In the genomic region with DNA sequence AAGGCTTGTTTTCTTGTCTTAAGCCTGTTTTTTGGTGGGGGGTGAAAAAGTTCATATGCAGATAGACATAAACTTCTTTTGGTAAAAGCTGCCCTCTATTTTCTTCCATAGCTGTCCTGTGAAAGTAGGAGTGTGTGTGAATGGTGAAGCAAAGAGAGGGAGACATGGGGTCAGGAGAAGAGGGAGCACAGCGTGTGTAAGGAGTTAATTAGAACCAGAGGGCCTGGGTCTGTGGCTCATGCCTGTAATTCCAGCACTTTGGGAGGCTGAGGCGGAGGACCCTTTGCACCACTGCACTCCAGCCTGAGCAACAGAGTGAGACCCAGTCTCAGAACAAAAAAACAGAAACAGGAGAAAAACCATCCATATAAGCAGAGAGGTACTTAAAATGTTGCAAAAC, we compare ENCODE assay signal across 8 cellular contexts. TPM values are rescaled to one million over a fixed set of nuclear protein-coding genes. Genes with fewer than 3 reads are reported as not detected.
DNase-seq lines count a peak whose midpoint lies in the region; ATAC-seq and TF ChIP-seq lines count a peak whose summit lies in the region.

No MANE protein-coding gene starts in this region.

- no CpG with 5 or more reads among the region's 2 CpGs for WGBS in neuronal stem cell (ENCODE audit: extremely low coverage in 2 of 2, insufficient read length in 2 of 2, insufficient replicate concordance in 1 of 2), 2 donors

- no peak overlapping the region for H3K4ac ChIP-seq in neuronal stem cell (ENCODE audit: low read length)

- no peak overlapping the region for H4K91ac ChIP-seq in neuronal stem cell (ENCODE audit: low read depth, low read length, poor library complexity)

- no peaks in the 10 kb centered on the region for H3K36me3 ChIP-seq in CD4-positive, alpha-beta memory T cell (ENCODE audit: insufficient read depth, low read length)
- peaks cover 13% of the 10 kb centered on the region for H3K36me3 ChIP-seq in OCI-LY1 (ENCODE audit: insufficient read depth, low read length)
- H3K36me3 ChIP-seq in neuronal stem cell (replicated peaks in 1 of 2; ENCODE audit: control insufficient read depth in 2 of 2, insufficient read depth in 2 of 2, low read length in 2 of 2) = peaks cover 0 to 9% of the 10 kb centered on the region in 2 donors

- H3K14ac ChIP-seq in neuronal stem cell (ENCODE audit: low read length) = no peak overlapping the region

- H3K4me2 ChIP-seq in OCI-LY1 (ENCODE audit: low read length) (peak overlapping the region; percentile 93), neuronal stem cell (ENCODE audit: insufficient read depth, low read length, poor library complexity, severe bottlenecking) (peak overlapping the region; percentile 40)

- no peaks in the 10 kb centered on the region for H4K20me1 ChIP-seq in OCI-LY1 (ENCODE audit: insufficient read depth, low read length)

- peaks cover 0 to 7% (median 0%) of the 10 kb centered on the region in 8 donors for H3K9me3 Mint-ChIP-seq in CD4-positive, alpha-beta memory T cell
- no peaks in the 10 kb centered on the region for H3K9me3 Mint-ChIP-seq in effector memory CD8-positive, alpha-beta T cell

- H2AFZ ChIP-seq in OCI-LY1 (ENCODE audit: low read length) = no peak overlapping the region
- no peak overlapping the region for H2AFZ ChIP-seq in neuronal stem cell (ENCODE audit: low read length)

- peaks cover 10 to 30% (median 21%) of the 10 kb centered on the region in 4 donors for H3K4me1 Mint-ChIP-seq in CD4-positive, alpha-beta memory T cell
- peaks cover 12 to 18% of the 10 kb centered on the region in 2 donors for H3K4me1 Mint-ChIP-seq in effector memory CD8-positive, alpha-beta T cell (ENCODE audit: low read depth in 2 of 2)

- intact Hi-C loops in CD4-positive, alpha-beta memory T cell (cut with micrococcal nuclease) = loop anchor here (10.0 kb wide), 1 partner anchor 929 kb away; the partner anchor contains the start of gene SHOX2

- no peak overlapping the region for H2AK5ac ChIP-seq in neuronal stem cell (ENCODE audit: low read depth, low read length)

- H3K9ac ChIP-seq in OCI-LY1 (ENCODE audit: low read length) = peak overlapping the region; percentile 69
- H3K9ac ChIP-seq in neuronal stem cell (ENCODE audit: low read depth, low read length, poor library complexity) = no peak overlapping the region

- POLR2A ChIA-PET in CD4-positive, alpha-beta memory T cell (lab: Charles Lee; ENCODE audit: partially characterized antibody) = interaction anchor here (0.9 to 7.5 kb wide), 15 partner anchors 14 to 1468 kb away, joined by 3 to 676 read pairs (median 11); partner anchors contain the start of genes C3orf33, CCNL1, GFM1 and SSR3

- H3K18ac ChIP-seq in neuronal stem cell (ENCODE audit: low read length) = no peak overlapping the region

- peak overlapping the region; percentile 94 for H3K27ac ChIP-seq in CD4-positive, alpha-beta memory T cell (ENCODE audit: low read depth, low read length)
- H3K27ac ChIP-seq in OCI-LY1 (ENCODE audit: low read depth, low read length, poor library complexity, severe bottlenecking) (peak overlapping the region; percentile 69), neuronal stem cell (replicated peaks; ENCODE audit: low read length) (peak overlapping the region; percentile 16)

- no peak overlapping the region for H2BK5ac ChIP-seq in neuronal stem cell (ENCODE audit: low read length)

- TF ChIP-seq CTCF in OCI-LY1 (IDR thresholded peaks at IDR 0.05; ENCODE audit: low read length) = no peak

- H3K79me1 ChIP-seq in neuronal stem cell (ENCODE audit: low read depth, low read length) = peaks cover 2% of the 10 kb centered on the region

- H2BK15ac ChIP-seq in neuronal stem cell (ENCODE audit: low read length) = no peak overlapping the region

- peaks cover 25% of the 10 kb centered on the region for H3K79me2 ChIP-seq in OCI-LY1 (ENCODE audit: insufficient read depth, low read length)

- H3F3A ChIP-seq in OCI-LY1 (ENCODE audit: insufficient read depth, low read length) = 0 out of 2 replicates have a peak, but pooled peaks cover 3% of the 10 kb centered on the region

- H3K27me3 ChIP-seq in CD4-positive, alpha-beta memory T cell (ENCODE audit: insufficient read depth, low read length) = no peaks in the 10 kb centered on the region
- no peaks in the 10 kb centered on the region for H3K27me3 ChIP-seq in OCI-LY1 (ENCODE audit: insufficient read depth, low read length)
- no peaks in the 10 kb centered on the region for H3K27me3 ChIP-seq in neuronal stem cell (ENCODE audit: control insufficient read depth in 3 of 3, insufficient read depth in 3 of 3, low read depth in 1 of 3, low read length in 3 of 3)

- H2BK12ac ChIP-seq in neuronal stem cell (ENCODE audit: low read length) = no peak overlapping the region

- DNase-seq in CD4-positive, alpha-beta memory T cell = no peak
- DNase-seq in effector memory CD8-positive, alpha-beta T cell = no peak
- DNase-seq in neuronal stem cell (ENCODE audit: low spot score) (no peak), ureter (ENCODE audit: low spot score) (no peak), OCI-M1 (lab: John Stamatoyannopoulos, UW) (no peak)
- DNase-seq in stimulated activated CD4-positive, alpha-beta T cell treated with anti-CD3 and anti-CD28 coated beads, Interleukin-2, amount 100 ng/mL, for 48 hours = no peak

- peak overlapping the region; percentile 85 to 96 (median 93) for H3K4me3 Mint-ChIP-seq in CD4-positive, alpha-beta memory T cell
- H3K4me3 Mint-ChIP-seq in effector memory CD8-positive, alpha-beta T cell = peak overlapping the region; percentile 88 to 93

- H2BK120ac ChIP-seq in neuronal stem cell (ENCODE audit: low read depth, low read length) = no peak overlapping the region

- H3K27ac Mint-ChIP-seq in CD4-positive, alpha-beta memory T cell = peak overlapping the region; percentile 94 to 99 (median 98)
- peak overlapping the region; percentile 98 for H3K27ac Mint-ChIP-seq in effector memory CD8-positive, alpha-beta T cell

- no peak for ATAC-seq in effector memory CD8-positive, alpha-beta T cell (replicated peaks)
- no peak for ATAC-seq in HG02759 (IDR thresholded peaks at IDR 0.05; ENCODE audit: unreplicated experiment)

- CTCF ChIA-PET in CD4-positive, alpha-beta memory T cell (lab: Charles Lee; ENCODE audit: partially characterized antibody) = interaction anchor here (1.1 to 3.5 kb wide), 9 partner anchors 16 to 621 kb away, joined by 3 to 52 read pairs (median 5); partner anchors contain the start of genes CCNL1 and SSR3

- H3K4me3 ChIP-seq in CD4-positive, alpha-beta memory T cell (ENCODE audit: low read length in 2 of 2) = peak overlapping the region; percentile 82 to 95
- H3K4me3 ChIP-seq in OCI-LY1 (ENCODE audit: low read depth, low read length, poor library complexity, severe bottlenecking) (peak overlapping the region; percentile 66), neuronal stem cell (ENCODE audit: low read length in 2 of 2) (peak overlapping the region; percentile 46 to 59)

- H3K9me2 ChIP-seq in OCI-LY1 (ENCODE audit: low read depth, low read length) = no peaks in the 10 kb centered on the region

- no peaks in the 10 kb centered on the region for H3K9me3 ChIP-seq in CD4-positive, alpha-beta memory T cell (ENCODE audit: control insufficient read depth in 1 of 2, low read length in 2 of 2)
- H3K9me3 ChIP-seq in OCI-LY1 (ENCODE audit: low read length) = peaks cover 6% of the 10 kb centered on the region
- H3K9me3 ChIP-seq in neuronal stem cell (replicated peaks in 1 of 2; ENCODE audit: control insufficient read depth in 2 of 2, insufficient read depth in 1 of 2, low read depth in 1 of 2, low read length in 2 of 2) = peaks cover 0 to 30% of the 10 kb centered on the region in 2 donors

- H3K4me1 ChIP-seq in CD4-positive, alpha-beta memory T cell (ENCODE audit: insufficient read depth, low read length) = peaks cover 22% of the 10 kb centered on the region
- H3K4me1 ChIP-seq in OCI-LY1 (ENCODE audit: insufficient read depth, low read length, severe bottlenecking) = peaks cover 18% of the 10 kb centered on the region
- peaks cover 3 to 7% of the 10 kb centered on the region in 2 donors for H3K4me1 ChIP-seq in neuronal stem cell (ENCODE audit: control insufficient read depth in 2 of 2, insufficient read depth in 1 of 2, low read depth in 1 of 2, low read length in 2 of 2)

- peaks cover 7 to 17% of the 10 kb centered on the region in 2 donors for H3K36me3 Mint-ChIP-seq in CD4-positive, alpha-beta memory T cell
- peaks cover 18% of the 10 kb centered on the region for H3K36me3 Mint-ChIP-seq in effector memory CD8-positive, alpha-beta T cell (ENCODE audit: insufficient read depth)

- H4K8ac ChIP-seq in neuronal stem cell (ENCODE audit: low read depth, low read length) = no peak overlapping the region

- H3K27me3 Mint-ChIP-seq in CD4-positive, alpha-beta memory T cell = no peaks in the 10 kb centered on the region
- H3K27me3 Mint-ChIP-seq in effector memory CD8-positive, alpha-beta T cell = peaks cover 6 to 9% of the 10 kb centered on the region in 2 donors

- H3K23ac ChIP-seq in neuronal stem cell (ENCODE audit: low read depth, low read length, poor library complexity) = no peak overlapping the region

RNA-seq across cellular contexts. Expression of gene CCNL1, which starts 16.2 kb away (rescaled TPM):
- 100 to 1,000 TPM; 327 to 330 TPM for total RNA-seq in CD4-positive, alpha-beta memory T cell
- 10 to 100 TPM; 62.7 to 69.7 TPM for polyA plus RNA-seq in CD4-positive, alpha-beta memory T cell
- polyA plus RNA-seq in neuronal stem cell (2013, experiment 1 of 2) = 75.0 TPM
- polyA plus RNA-seq in neuronal stem cell (2013, experiment 2 of 2) = 76.2 TPM
- 172 TPM for total RNA-seq in ureter

Comparison
In these comparisons a context has a peak if more than half of its experiments do, and no peak if none do; other contexts are left out.
1. H3K27ac ChIP-seq: peak in every context shown above with its lines; median percentile 94 in CD4-positive, alpha-beta memory T cell; 69 in OCI-LY1; 16 in neuronal stem cell.